9 cellular contexts compared by ENCODE assay signal in the genomic region with DNA sequence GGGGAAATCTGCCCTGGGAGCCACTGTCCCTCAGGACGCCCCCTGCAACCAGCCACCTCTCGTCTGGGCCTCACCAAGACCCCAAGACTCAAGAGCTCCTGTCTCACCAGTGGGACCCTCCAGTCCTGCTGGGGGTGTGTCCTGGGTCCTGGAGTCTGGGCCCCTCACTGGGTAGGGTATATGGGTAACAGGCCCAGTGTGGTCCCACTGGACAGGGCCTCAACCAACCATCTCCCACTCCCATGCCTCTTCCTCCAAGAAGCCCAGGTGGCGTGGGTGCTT. TPM values are rescaled to one million over a fixed set of nuclear protein-coding genes. Genes with fewer than 3 reads are reported as not detected.
DNase-seq lines count a peak whose midpoint lies in the region; ATAC-seq and TF ChIP-seq lines count a peak whose summit lies in the region.
"Had no signal": no experiment of that assay in that cellular context is flagged by ENCODE, and none has a peak within 500 bp of the region (broad histone marks: within the 10 kb centered on the region; RNA-seq: fewer than 3 reads in every experiment).

No MANE protein-coding gene starts in this region.

- H3K36me3 ChIP-seq in ES-I3 (ENCODE audit: insufficient read depth, low read length) (no peaks in the 10 kb centered on the region), SJCRH30 (no peaks in the 10 kb centered on the region), psoas muscle (ENCODE audit: insufficient read depth in 1 of 2, low read depth in 1 of 2) (no peaks in the 10 kb centered on the region)

- H3K4me3 Mint-ChIP-seq in glutamatergic neuron (ENCODE audit: unreplicated experiment) = peak overlapping the region; percentile 71

- H3K27ac ChIP-seq in SJCRH30 (peak overlapping the region; percentile 91), psoas muscle (peak overlapping the region; percentile 75)
- H3K27ac ChIP-seq: foreskin keratinocyte had no signal

- TF ChIP-seq CTCF in glutamatergic neuron (IDR thresholded peaks at IDR 0.05; ENCODE audit: partially characterized antibody, unreplicated experiment) (no peak), psoas muscle (IDR thresholded peaks at IDR 0.05) (no peak), lower leg skin (IDR thresholded peaks at IDR 0.05) (no peak)

- TF ChIP-seq POLR2A in lower leg skin (IDR thresholded peaks at IDR 0.05) = no peak

- peaks cover 12% of the 10 kb centered on the region for H3K4me1 Mint-ChIP-seq in glutamatergic neuron (ENCODE audit: low read depth, unreplicated experiment)

- H3K9me3 ChIP-seq in ES-I3 (ENCODE audit: control insufficient read depth, insufficient read depth, low read length) (no peaks in the 10 kb centered on the region), SJCRH30 (replicated peaks) (no peaks in the 10 kb centered on the region), psoas muscle (no peaks in the 10 kb centered on the region)

- H3K4me1 ChIP-seq in ES-I3 (ENCODE audit: insufficient read depth, low read length) (peaks cover 24% of the 10 kb centered on the region), SJCRH30 (peaks cover 45% of the 10 kb centered on the region), psoas muscle (peaks cover 19% of the 10 kb centered on the region)

- H3K27me3 ChIP-seq in SJCRH30 (no peaks in the 10 kb centered on the region), psoas muscle (ENCODE audit: insufficient read depth in 3 of 3, low read length in 2 of 3) (peaks cover 0 to 8% (median 0%) of the 10 kb centered on the region in 3 donors)
- H3K27me3 ChIP-seq: foreskin keratinocyte had no signal

- no peaks in the 10 kb centered on the region for H3K36me3 Mint-ChIP-seq in glutamatergic neuron (ENCODE audit: unreplicated experiment)

- peaks cover 9% of the 10 kb centered on the region for H3K9me3 Mint-ChIP-seq in glutamatergic neuron (ENCODE audit: unreplicated experiment)

- 54 to 72% (median 67%) methylated on average over 3 of the region's 3 CpGs for WGBS in psoas muscle, 3 donors
- 23 to 100% methylated on average over 1 to 2 of the region's 3 CpGs for WGBS in lower leg skin, 2 donors

- DNase-seq in SJCRH30 (no peak), glutamatergic neuron (no peak), psoas muscle (no peak), lower leg skin (ENCODE audit: low spot score in 2 of 2) (no peak), medulla oblongata (ENCODE audit: extremely low spot score) (no peak)
- DNase-seq: foreskin keratinocyte had no signal

- H3K9ac ChIP-seq in ES-I3 (ENCODE audit: low read depth, low read length) = peak overlapping the region; percentile 48

- peaks cover 7% of the 10 kb centered on the region for H3K27me3 Mint-ChIP-seq in glutamatergic neuron (ENCODE audit: unreplicated experiment)

- intact Hi-C loops in psoas muscle (cut with DNase I) = no loop called here
- intact Hi-C loops in lower leg skin (cut with DNase I; ENCODE audit: low total_unique reads) = no loop called here

- no peak for ATAC-seq in psoas muscle
- no peak for ATAC-seq in HG03439 (IDR thresholded peaks at IDR 0.05; ENCODE audit: unreplicated experiment)
- no peak for ATAC-seq in HG02571 (IDR thresholded peaks at IDR 0.05; ENCODE audit: unreplicated experiment)

- H3K4me3 ChIP-seq in SJCRH30 (peak overlapping the region; percentile 50), psoas muscle (peak overlapping the region; percentile 65), lower leg skin (ENCODE audit: low read depth, poor library complexity, severe bottlenecking) (no peak overlapping the region)

- peak overlapping the region; percentile 80 for H3K27ac Mint-ChIP-seq in glutamatergic neuron (ENCODE audit: unreplicated experiment)

RNA-seq across cellular contexts. Expression of gene VWA1, which starts 0.7 kb away (rescaled TPM):
- 0.58 and 3.3 TPM in 2 replicates for total RNA-seq in SJCRH30 (2014; rRNA removed; shearing (Covaris generic))
- total RNA-seq in glutamatergic neuron (ENCODE audit: unreplicated experiment) (56.9 TPM), psoas muscle (10 to 100 TPM in 3 of 4 donors, 1 to 10 TPM in 1; 4.5 to 25.3 (median 13.8) TPM), lower leg skin (10 to 100 TPM; 26.5 to 36.4 (median 30.1) TPM)
- 1 to 10 TPM; 1.4 to 7.8 (median 4.1) TPM for polyA plus RNA-seq in psoas muscle

RNA-seq across cellular contexts. Expression of gene ANKRD65, which starts 13.7 kb away (rescaled TPM):
- total RNA-seq in SJCRH30 (2014; rRNA removed; shearing (Covaris generic)) = 6.1 and 6.2 TPM in 2 replicates
- total RNA-seq in glutamatergic neuron (ENCODE audit: unreplicated experiment) (38.4 TPM), psoas muscle (1 to 10 TPM in 3 of 4 donors, under 1 TPM in 1; 0.77 to 5.4 (median 3.0) TPM), lower leg skin (10 to 100 TPM in 1 of 4 donors, 1 to 10 TPM in 3; 3.1 to 10.9 (median 6.2) TPM)
- 1 to 10 TPM; 1.1 to 2.9 (median 1.6) TPM for polyA plus RNA-seq in psoas muscle

RNA-seq across cellular contexts. Expression of gene ATAD3C, which starts 14.7 kb away (rescaled TPM):
- 0.20 TPM in 1 of 2 replicates, not detected in the other for total RNA-seq in SJCRH30 (2014; rRNA removed; shearing (Covaris generic))
- total RNA-seq in glutamatergic neuron (ENCODE audit: unreplicated experiment) (10.2 TPM), psoas muscle (under 1 TPM; 0.47 to 0.99 (median 0.61) TPM), lower leg skin (1 to 10 TPM in 1 of 4 donors, under 1 TPM in 3; 0.17 to 2.1 (median 0.63) TPM)
- polyA plus RNA-seq in psoas muscle = under 1 TPM; 0.12 to 0.61 (median 0.13) TPM

RNA-seq across cellular contexts. Expression of gene MRPL20, which starts 27.7 kb away (rescaled TPM):
- total RNA-seq in SJCRH30 (2014; rRNA removed; shearing (Covaris generic)) = 229 and 236 TPM in 2 replicates
- total RNA-seq in glutamatergic neuron (ENCODE audit: unreplicated experiment) = 98.6 TPM
- 100 to 1,000 TPM; 114 to 159 (median 143) TPM for total RNA-seq in psoas muscle
- 100 to 1,000 TPM; 211 to 308 (median 255) TPM for polyA plus RNA-seq in psoas muscle
- 100 to 1,000 TPM in 3 of 4 donors, 10 to 100 TPM in 1; 83.4 to 122 (median 106) TPM for total RNA-seq in lower leg skin

RNA-seq across cellular contexts. Expression of gene CCNL2, which starts 35.6 kb away (rescaled TPM):
- total RNA-seq in SJCRH30 (2014; rRNA removed; shearing (Covaris generic)) = 124 and 196 TPM in 2 replicates
- total RNA-seq in glutamatergic neuron (ENCODE audit: unreplicated experiment) = 394 TPM
- 10 to 100 TPM; 40.2 to 71.8 (median 46.1) TPM for total RNA-seq in psoas muscle
- polyA plus RNA-seq in psoas muscle = 10 to 100 TPM; 50.1 to 59.3 (median 54.7) TPM
- 100 to 1,000 TPM; 122 to 249 (median 142) TPM for total RNA-seq in lower leg skin
